ENCODE assay signal across 29 cellular contexts in the genomic region with DNA sequence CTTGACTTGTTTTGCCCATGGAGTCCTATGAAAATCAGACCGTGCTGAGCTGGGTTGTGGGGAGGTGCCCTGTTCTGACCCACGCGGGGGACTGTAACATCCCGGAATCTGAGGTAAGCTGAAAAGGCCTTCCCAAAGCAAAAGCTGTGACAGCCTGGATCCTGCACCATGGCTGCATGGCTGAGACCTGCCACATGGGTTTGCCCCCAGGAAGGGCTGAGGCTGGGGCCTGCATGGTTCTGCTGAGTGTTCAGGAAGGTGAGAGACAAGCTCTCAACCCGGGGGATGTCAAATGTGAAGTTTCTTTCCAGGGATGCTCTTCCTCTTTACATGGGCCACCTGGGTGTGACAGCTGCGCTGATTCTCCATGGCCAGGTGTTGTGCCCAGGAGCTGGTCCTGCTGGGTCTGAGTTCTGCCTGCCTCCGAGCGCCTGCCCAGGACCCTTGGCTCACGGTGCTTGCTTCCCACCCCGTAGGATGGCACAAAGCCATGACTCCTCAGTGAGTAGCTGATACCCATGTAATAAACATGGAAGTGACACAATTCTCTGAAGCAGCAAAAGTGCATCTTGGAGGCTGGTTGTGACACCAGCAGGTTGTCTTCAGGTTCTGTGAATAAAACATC. TPM values are rescaled to one million over a fixed set of nuclear protein-coding genes. Genes with fewer than 3 reads are reported as not detected.
A peak's percentile ranks its signal among the peaks of the same experiment; 100 is the strongest.
DNase-seq lines count a peak whose midpoint lies in the region; ATAC-seq and TF ChIP-seq lines count a peak whose summit lies in the region.
"Had no signal": no experiment of that assay in that cellular context is flagged by ENCODE, and none has a peak within 500 bp of the region (broad histone marks: within the 10 kb centered on the region; RNA-seq: fewer than 3 reads in every experiment).

No MANE protein-coding gene starts in this region.

- H3K4me1 ChIP-seq in right atrium auricular region (peaks cover 0 to 16% of the 10 kb centered on the region in 2 donors), sigmoid colon (no peaks in the 10 kb centered on the region)
- H3K4me1 ChIP-seq: Caco-2, HAP-1 had no signal

- no peaks in the 10 kb centered on the region for H3K4me1 Mint-ChIP-seq in CD14-positive monocyte

- H3K27ac ChIP-seq in KOPT-K1 (ENCODE audit: low read depth, low read length, poor library complexity, severe bottlenecking) (peak overlapping the region; percentile 87), right atrium auricular region (no peak overlapping the region), sigmoid colon (no peak overlapping the region)
- H3K27ac ChIP-seq: BLaER1 treated with 17β-estradiol and CSF1 and Interleukin-3, amounts not matched to agents 10 nM and 100 nM; brain microvascular endothelial cell; epithelial cell of prostate; SK-N-MC; skin epidermis; tibial artery had no signal

- H3K36me3 Mint-ChIP-seq in CD14-positive monocyte: no peaks in the 10 kb centered on the region

- no peak overlapping the region for H3K4me3 ChIP-seq in right atrium auricular region
- no peak overlapping the region for H3K4me3 ChIP-seq in sigmoid colon
- H3K4me3 ChIP-seq: BLaER1 treated with 17β-estradiol and CSF1 and Interleukin-3, amounts not matched to agents 10 nM and 100 nM; HAP-1; SK-N-MC; skin epidermis; tibial artery had no signal

- WGBS in sigmoid colon, 2 donors: 80 to 84% methylated on average over 10 of the region's 10 CpGs

- no peaks in the 10 kb centered on the region for H3K9me3 ChIP-seq in KOPT-K1 (ENCODE audit: insufficient read depth, low read length, poor library complexity, severe bottlenecking)
- no peaks in the 10 kb centered on the region for H3K9me3 ChIP-seq in right atrium auricular region
- H3K9me3 ChIP-seq in sigmoid colon: no peaks in the 10 kb centered on the region
- H3K9me3 ChIP-seq: BLaER1 treated with 17β-estradiol and CSF1 and Interleukin-3, amounts not matched to agents 10 nM and 100 nM; Caco-2; HAP-1; tibial artery had no signal

- TF ChIP-seq EP300 in sigmoid colon (IDR thresholded peaks at IDR 0.05): no peak

- H3K27me3 ChIP-seq in right atrium auricular region (no peaks in the 10 kb centered on the region), sigmoid colon (no peaks in the 10 kb centered on the region)
- H3K27me3 ChIP-seq: BLaER1 treated with 17β-estradiol and CSF1 and Interleukin-3, amounts not matched to agents 10 nM and 100 nM; brain microvascular endothelial cell; tibial artery had no signal

- H3K9me3 Mint-ChIP-seq in CD14-positive monocyte: peaks cover 0 to 3% (median 0%) of the 10 kb centered on the region in 7 donors
- H3K9me3 Mint-ChIP-seq: activated CD8-positive, alpha-beta T cell treated with anti-CD3 and anti-CD28 coated beads for 36 hours; stimulated activated naive CD8-positive, alpha-beta T cell treated with anti-CD3 and anti-CD28 coated beads, Interleukin-15, amount 100 ng/mL, for 72 hours had no signal

- H3K27ac Mint-ChIP-seq in CD14-positive monocyte: no peak overlapping the region
- H3K27ac Mint-ChIP-seq: activated CD8-positive, alpha-beta T cell treated with anti-CD3 and anti-CD28 coated beads for 36 hours; stimulated activated naive CD8-positive, alpha-beta T cell treated with anti-CD3 and anti-CD28 coated beads, Interleukin-15, amount 100 ng/mL, for 72 hours had no signal

- peak; percentile 29 for DNase-seq in CD14-positive monocyte (ENCODE audit: low spot score)
- DNase-seq in right atrium auricular region (ENCODE audit: low spot score): peak; percentile 54
- DNase-seq in sigmoid colon: peak; percentile 45
- no peak for DNase-seq in stimulated activated CD4-positive, alpha-beta T cell treated with anti-CD3 and anti-CD28 coated beads, Interleukin-2, amount 100 ng/mL, for 24 hours
- no peak for DNase-seq in middle frontal gyrus (ENCODE audit: extremely low spot score, low spot score)
- DNase-seq: activated CD8-positive, alpha-beta T cell treated with anti-CD3 and anti-CD28 coated beads for 36 hours; activated naive CD4-positive, alpha-beta T cell; brain microvascular endothelial cell; GDM1; kidney glomerular epithelial cell; NCI-H1092 treated with DMSO at 0.1 percent for 48 hours; NCI-H187; NCI-H2171 treated with DMSO at 0.1 percent for 48 hours; nucleus accumbens; stimulated activated CD8-positive, alpha-beta memory T cell treated with anti-CD3 and anti-CD28 coated beads, Interleukin-4, amount 100 ng/mL, for 48 hours; stimulated activated naive CD8-positive, alpha-beta T cell treated with anti-CD3 and anti-CD28 coated beads, Interleukin-15, amount 100 ng/mL, for 72 hours had no signal

- H3K36me3 ChIP-seq in KOPT-K1 (ENCODE audit: insufficient read depth, low read length): peaks cover 64% of the 10 kb centered on the region
- H3K36me3 ChIP-seq in right atrium auricular region: no peaks in the 10 kb centered on the region
- H3K36me3 ChIP-seq in sigmoid colon: no peaks in the 10 kb centered on the region
- H3K36me3 ChIP-seq: BLaER1 treated with 17β-estradiol and CSF1 and Interleukin-3, amounts not matched to agents 10 nM and 100 nM; brain microvascular endothelial cell; HAP-1; tibial artery had no signal

- intact Hi-C loops in CD14-positive monocyte (cut with micrococcal nuclease): no loop called here
- intact Hi-C loops in sigmoid colon (cut with DNase I): no loop called here

- TF ChIP-seq CTCF in CD14-positive monocyte (IDR thresholded peaks at IDR 0.05): no peak
- TF ChIP-seq CTCF in right atrium auricular region (IDR thresholded peaks at IDR 0.05): no peak
- TF ChIP-seq CTCF in sigmoid colon (IDR thresholded peaks at IDR 0.05): no peak

- H3K27me3 Mint-ChIP-seq in CD14-positive monocyte (ENCODE audit: low read depth in 3 of 3): peaks cover 0 to 4% (median under 1%) of the 10 kb centered on the region in 3 donors
- H3K27me3 Mint-ChIP-seq: activated CD8-positive, alpha-beta T cell treated with anti-CD3 and anti-CD28 coated beads for 36 hours had no signal

- H3K4me3 Mint-ChIP-seq in CD14-positive monocyte: no peak overlapping the region
- H3K4me3 Mint-ChIP-seq: activated CD8-positive, alpha-beta T cell treated with anti-CD3 and anti-CD28 coated beads for 36 hours; stimulated activated naive CD8-positive, alpha-beta T cell treated with anti-CD3 and anti-CD28 coated beads, Interleukin-15, amount 100 ng/mL, for 72 hours had no signal

- no peak for ATAC-seq in HG03097 (IDR thresholded peaks at IDR 0.05; ENCODE audit: low FRiP score, unreplicated experiment)
- ATAC-seq: activated CD8-positive, alpha-beta T cell treated with anti-CD3 and anti-CD28 coated beads for 36 hours; stimulated activated naive CD8-positive, alpha-beta T cell treated with anti-CD3 and anti-CD28 coated beads, Interleukin-15, amount 100 ng/mL, for 72 hours had no signal

- TF ChIP-seq POLR2A in sigmoid colon (IDR thresholded peaks at IDR 0.05): no peak

RNA-seq across cellular contexts. Expression of a gene that starts 58.3 kb away (rescaled TPM):
- polyA plus RNA-seq in CD14-positive monocyte (not detected), sigmoid colon (1 to 10 TPM in 2 of 3 donors, under 1 TPM in 1; 0.23 to 3.0 (median 2.4) TPM)
- total RNA-seq in right atrium auricular region (10 to 100 TPM in 1 of 2 donors, 1 to 10 TPM in 1; 3.8 to 13.4 TPM), sigmoid colon (10 to 100 TPM; 11.7 to 21.4 (median 15.7) TPM)
- total RNA-seq: Caco-2, HT-29, M059J, myocyte, RPMI7951 had no signal

Comparison
In these comparisons a context has a peak if more than half of its experiments do, and no peak if none do; other contexts are left out.
1. DNase-seq: peak in CD14-positive monocyte (single experiment), right atrium auricular region (single experiment) and sigmoid colon (single experiment); none in stimulated activated CD4-positive, alpha-beta T cell treated with anti-CD3 and anti-CD28 coated beads, Interleukin-2, amount 100 ng/mL, for 24 hours (0 of 2) and middle frontal gyrus (single experiment).